In the genomic region with DNA sequence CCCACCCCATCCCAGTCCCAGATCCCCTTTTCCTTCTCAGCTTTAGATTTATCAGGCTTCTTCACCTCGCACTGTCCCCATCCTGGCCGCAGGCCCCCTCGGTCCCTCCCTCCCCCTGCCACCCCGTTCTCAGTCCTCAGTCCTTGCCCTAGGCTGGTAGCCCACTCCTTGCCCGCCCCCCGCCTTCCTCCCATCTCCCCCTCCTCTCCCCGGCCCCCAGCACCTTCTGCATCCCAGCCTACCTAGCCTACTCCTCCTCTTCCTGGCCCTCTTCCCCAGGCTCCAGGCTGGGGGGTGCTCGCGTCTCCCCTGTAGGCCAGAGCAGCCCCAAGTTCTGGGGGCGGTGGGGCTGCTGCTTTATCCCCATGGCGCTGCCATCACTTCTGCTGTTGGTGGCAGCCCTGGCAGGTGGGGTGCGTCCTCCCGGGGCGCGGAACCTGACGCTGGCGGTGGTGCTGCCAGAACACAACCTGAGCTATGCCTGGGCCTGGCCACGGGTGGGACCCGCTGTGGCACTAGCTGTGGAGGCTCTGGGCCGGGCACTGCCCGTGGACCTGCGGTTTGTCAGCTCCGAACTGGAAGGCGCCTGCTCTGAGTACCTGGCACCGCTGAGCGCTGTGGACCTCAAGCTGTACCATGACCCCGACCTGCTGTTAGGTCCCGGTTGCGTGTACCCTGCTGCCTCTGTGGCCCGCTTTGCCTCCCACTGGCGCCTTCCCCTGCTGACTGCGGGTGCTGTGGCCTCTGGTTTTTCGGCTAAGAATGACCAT, we compare ENCODE assay signal across 15 cellular contexts. TPM values are rescaled to one million over a fixed set of nuclear protein-coding genes. Genes with fewer than 3 reads are reported as not detected.
DNase-seq lines count a peak whose midpoint lies in the region; ATAC-seq, FAIRE-seq and TF ChIP-seq lines count a peak whose summit lies in the region.
"Had no signal": no experiment of that assay in that cellular context is flagged by ENCODE, and none has a peak within 500 bp of the region (broad histone marks: within the 10 kb centered on the region; RNA-seq: fewer than 3 reads in every experiment).

No MANE protein-coding gene starts in this region.

- H3K27me3 ChIP-seq in NT2/D1 (ENCODE audit: insufficient read depth, insufficient read length): peaks cover 9% of the 10 kb centered on the region
- H3K27me3 ChIP-seq in esophagus muscularis mucosa: no peaks in the 10 kb centered on the region
- H3K27me3 ChIP-seq in tibial nerve: no peaks in the 10 kb centered on the region

- H3K36me3 ChIP-seq in NT2/D1 (ENCODE audit: insufficient read depth, insufficient read length, low read length) (no peaks in the 10 kb centered on the region), esophagus muscularis mucosa (no peaks in the 10 kb centered on the region), tibial nerve (no peaks in the 10 kb centered on the region)

- FAIRE-seq in GM12892 (lab: Jason Lieb, UNC): no peak

- POLR2A ChIA-PET in naive thymus-derived CD8-positive, alpha-beta T cell (lab: Charles Lee): interaction anchor here (0.6 kb wide), 1 partner anchor 11 kb away, joined by 8 read pairs; no protein-coding TSS in a partner anchor

- H3K27ac ChIP-seq in esophagus muscularis mucosa (replicated peaks in 1 of 4) (peak overlapping the region; percentile 85 to 91 (median 87)), tibial nerve (peak overlapping the region; percentile 52 to 91 (median 70))

- H3K4me3 ChIP-seq in NT2/D1 (ENCODE audit: insufficient read length, low read depth) (no peak overlapping the region), esophagus muscularis mucosa (peak overlapping the region; percentile 68 to 82 (median 68)), tibial nerve (peak overlapping the region; percentile 41 to 69 (median 50))

- H3K36me3 Mint-ChIP-seq in nephron progenitor cell (ENCODE audit: low read depth): peaks cover 7% of the 10 kb centered on the region
- peaks cover 0 to 18% (median 5%) of the 10 kb centered on the region in 3 donors for H3K36me3 Mint-ChIP-seq in naive thymus-derived CD8-positive, alpha-beta T cell

- H3K9ac ChIP-seq in NT2/D1 (ENCODE audit: insufficient read length, low read depth): peak overlapping the region; percentile 74

- H3K27ac Mint-ChIP-seq in nephron progenitor cell: no peak overlapping the region
- H3K27ac Mint-ChIP-seq in naive thymus-derived CD8-positive, alpha-beta T cell: no peak overlapping the region
- H3K27ac Mint-ChIP-seq: T-cell had no signal

- peaks cover 4% of the 10 kb centered on the region for H3K4me1 ChIP-seq in NT2/D1 (ENCODE audit: insufficient read depth, insufficient read length)
- peaks cover 28 to 64% (median 57%) of the 10 kb centered on the region in 4 donors for H3K4me1 ChIP-seq in esophagus muscularis mucosa
- H3K4me1 ChIP-seq in tibial nerve: peaks cover 0 to 49% (median 26%) of the 10 kb centered on the region in 4 donors

- peak overlapping the region; percentile 57 for H3K4me3 Mint-ChIP-seq in nephron progenitor cell
- no peak overlapping the region for H3K4me3 Mint-ChIP-seq in naive thymus-derived CD8-positive, alpha-beta T cell
- H3K4me3 Mint-ChIP-seq: T-cell had no signal

- TF ChIP-seq CTCF in esophagus muscularis mucosa (IDR thresholded peaks at IDR 0.05): no peak
- no peak for TF ChIP-seq CTCF in nephron progenitor cell (IDR thresholded peaks at IDR 0.05)
- no peak for TF ChIP-seq CTCF in tibial nerve (IDR thresholded peaks at IDR 0.05)

- H3K27me3 Mint-ChIP-seq in nephron progenitor cell (ENCODE audit: low read depth, poor library complexity): peaks cover 4% of the 10 kb centered on the region
- peaks cover 0 to 2% (median 0%) of the 10 kb centered on the region in 5 donors for H3K27me3 Mint-ChIP-seq in naive thymus-derived CD8-positive, alpha-beta T cell
- H3K27me3 Mint-ChIP-seq: T-cell had no signal

- TF ChIP-seq POLR2A in esophagus muscularis mucosa (IDR thresholded peaks at IDR 0.05; ENCODE audit: low read depth) (no peak), tibial nerve (IDR thresholded peaks at IDR 0.05) (no peak), GM12892 (IDR thresholded peaks at IDR 0.05; ENCODE audit: low read depth, low read length) (no peak)

- ATAC-seq in naive thymus-derived CD8-positive, alpha-beta T cell: no peak
- ATAC-seq: activated naive CD4-positive, alpha-beta T cell treated with anti-CD3 and anti-CD28 coated beads, Interleukin-2, amount 50 U/mL, for 72 hours; T-cell had no signal

- WGBS in esophagus muscularis mucosa: 51% methylated on average over 13 of the region's 33 CpGs
- 59 to 80% methylated on average over 12 to 29 of the region's 33 CpGs for WGBS in tibial nerve, 2 donors

- H3K4me1 Mint-ChIP-seq in nephron progenitor cell: peaks cover 52% of the 10 kb centered on the region
- peaks cover 11 to 13% (median 13%) of the 10 kb centered on the region in 4 donors for H3K4me1 Mint-ChIP-seq in naive thymus-derived CD8-positive, alpha-beta T cell

- H3K9me3 ChIP-seq in NT2/D1 (ENCODE audit: insufficient read depth, low read length): no peaks in the 10 kb centered on the region
- H3K9me3 ChIP-seq in esophagus muscularis mucosa: no peaks in the 10 kb centered on the region
- no peaks in the 10 kb centered on the region for H3K9me3 ChIP-seq in tibial nerve

- intact Hi-C loops in esophagus muscularis mucosa (cut with DNase I): no loop called here

- no peak for TF ChIP-seq EP300 in esophagus muscularis mucosa (IDR thresholded peaks at IDR 0.05)
- TF ChIP-seq EP300 in tibial nerve (IDR thresholded peaks at IDR 0.05): no peak

- DNase-seq in NT2/D1 (ENCODE audit: low read depth, low spot score) (no peak), esophagus muscularis mucosa (ENCODE audit: extremely low spot score) (no peak), nephron progenitor cell (peak; percentile 10), tibial nerve (ENCODE audit: low spot score in 2 of 2) (no peak), GM12892 (ENCODE audit: insufficient read length) (no peak), MV-4-11 (lab: John Stamatoyannopoulos, UW) (no peak), NCI-H1694 treated with DMSO at 0.1 percent for 48 hours (lab: John Stamatoyannopoulos, UW) (no peak)
- DNase-seq in naive thymus-derived CD8-positive, alpha-beta T cell: no peak
- DNase-seq: activated CD4-positive, alpha-beta T cell treated with anti-CD3 and anti-CD28 coated beads, Interleukin-2, amount 50 U/mL, for 4 hours; effector CD8-positive, alpha-beta T cell; GOT3; NCI-H187 treated with DMSO at 0.1 percent for 48 hours; T-cell had no signal

- no peaks in the 10 kb centered on the region for H3K9me3 Mint-ChIP-seq in nephron progenitor cell
- no peaks in the 10 kb centered on the region for H3K9me3 Mint-ChIP-seq in naive thymus-derived CD8-positive, alpha-beta T cell
- H3K9me3 Mint-ChIP-seq: activated naive CD4-positive, alpha-beta T cell treated with anti-CD3 and anti-CD28 coated beads, Interleukin-2, amount 50 U/mL, for 72 hours; T-cell had no signal

RNA-seq across cellular contexts. Expression of gene NPR2, which starts 0.8 kb away (rescaled TPM):
- 10 to 100 TPM; 22.0 to 35.9 (median 29.7) TPM for total RNA-seq in esophagus muscularis mucosa
- total RNA-seq in tibial nerve: 10 to 100 TPM; 26.3 to 36.0 (median 32.4) TPM
- 10 to 100 TPM; 12.6 to 12.7 TPM for total RNA-seq in naive thymus-derived CD8-positive, alpha-beta T cell
- polyA plus RNA-seq in naive thymus-derived CD8-positive, alpha-beta T cell: under 1 TPM; 0.20 to 0.94 (median 0.36) TPM
- polyA plus RNA-seq in GM12892 (2012; ENCODE audit: missing spikeins): 10.0 TPM

RNA-seq across cellular contexts. Expression of gene SPAG8, which starts 19.8 kb away (rescaled TPM):
- total RNA-seq in esophagus muscularis mucosa (1 to 10 TPM in 1 of 4 donors, under 1 TPM in 3; 0.65 to 2.0 (median 0.83) TPM), tibial nerve (1 to 10 TPM; 2.6 to 4.0 (median 3.5) TPM)
- 1 to 10 TPM; 7.0 to 8.9 TPM for total RNA-seq in naive thymus-derived CD8-positive, alpha-beta T cell
- 1 to 10 TPM in 2 of 3 donors, under 1 TPM in 1; 0.17 to 2.2 (median 1.7) TPM for polyA plus RNA-seq in naive thymus-derived CD8-positive, alpha-beta T cell
- polyA plus RNA-seq in GM12892 (2012; ENCODE audit: missing spikeins): 2.0 TPM

RNA-seq across cellular contexts. Expression of gene HINT2, which starts 22.6 kb away (rescaled TPM):
- 10 to 100 TPM; 23.4 to 32.4 (median 27.5) TPM for total RNA-seq in esophagus muscularis mucosa
- 10 to 100 TPM; 21.0 to 74.3 (median 35.9) TPM for total RNA-seq in tibial nerve
- 10 to 100 TPM; 25.4 to 27.9 TPM for total RNA-seq in naive thymus-derived CD8-positive, alpha-beta T cell
- polyA plus RNA-seq in naive thymus-derived CD8-positive, alpha-beta T cell: 10 to 100 TPM; 73.0 to 87.9 (median 78.5) TPM
- 47.4 TPM for polyA plus RNA-seq in GM12892 (2012; ENCODE audit: missing spikeins)

RNA-seq across cellular contexts. Expression of gene FAM221B, which starts 36.3 kb away (rescaled TPM):
- not detected for total RNA-seq in esophagus muscularis mucosa
- total RNA-seq in tibial nerve: not detected
- not detected for total RNA-seq in naive thymus-derived CD8-positive, alpha-beta T cell
- not detected for polyA plus RNA-seq in naive thymus-derived CD8-positive, alpha-beta T cell
- not detected for polyA plus RNA-seq in GM12892 (2012; ENCODE audit: missing spikeins)
- total RNA-seq: activated naive CD4-positive, alpha-beta T cell treated with anti-CD3 and anti-CD28 coated beads, Interleukin-2, amount 50 U/mL, for 72 hours; myocyte; T-cell had no signal

RNA-seq across cellular contexts. Expression of gene TMEM8B, which starts 36.8 kb away (rescaled TPM):
- total RNA-seq in esophagus muscularis mucosa (10 to 100 TPM in 3 of 4 donors, 1 to 10 TPM in 1; 10.0 to 27.0 (median 20.3) TPM), tibial nerve (10 to 100 TPM; 14.6 to 23.9 (median 20.1) TPM)
- total RNA-seq in naive thymus-derived CD8-positive, alpha-beta T cell: 10 to 100 TPM in 1 of 2 experiments, 1 to 10 TPM in 1; 8.8 to 10.2 TPM
- 1 to 10 TPM; 1.5 to 2.4 (median 2.1) TPM for polyA plus RNA-seq in naive thymus-derived CD8-positive, alpha-beta T cell
- 4.0 TPM for polyA plus RNA-seq in GM12892 (2012; ENCODE audit: missing spikeins)
